Comparison of ENCODE assay signal across 9 cellular contexts in the genomic region with DNA sequence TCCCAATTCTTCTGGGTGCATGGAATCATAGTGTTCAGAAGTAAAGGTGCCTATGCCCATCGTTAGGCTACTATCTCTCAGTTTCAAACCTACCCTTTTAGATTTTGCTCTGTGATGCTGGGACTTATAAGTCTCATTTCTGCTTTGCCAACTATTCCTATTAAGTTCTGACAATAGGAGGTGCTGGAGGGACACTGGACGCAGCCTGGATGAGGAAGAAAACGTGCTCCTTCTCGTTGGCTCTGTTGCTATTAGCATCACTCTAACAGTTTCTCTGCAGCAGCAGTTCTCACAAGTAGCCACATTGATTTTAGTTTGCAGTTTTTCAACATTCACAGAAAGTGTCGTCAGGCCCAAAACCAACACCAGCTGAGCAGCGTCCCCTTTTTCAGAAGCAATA.
DNase-seq lines count a peak whose midpoint lies in the region; ATAC-seq and TF ChIP-seq lines count a peak whose summit lies in the region.
"Had no signal": no experiment of that assay in that cellular context is flagged by ENCODE, and none has a peak within 500 bp of the region (broad histone marks: within the 10 kb centered on the region; RNA-seq: fewer than 3 reads in every experiment).

No MANE protein-coding gene starts in this region.

- H3K27me3 ChIP-seq in gastrocnemius medialis: no peaks in the 10 kb centered on the region

- no peak for TF ChIP-seq POLR2A in gastrocnemius medialis (IDR thresholded peaks at IDR 0.05)

- TF ChIP-seq CTCF in WI38 (IDR thresholded peaks at IDR 0.05; ENCODE audit: low read depth, low read length): peak; percentile 70; the same call in 1 of the 2 replicates
- peak in 1 of 5 experiments; percentile 14 for TF ChIP-seq CTCF in gastrocnemius medialis (IDR thresholded peaks at IDR 0.05 in 4 of 5, conservative IDR thresholded peaks at IDR 0.05 in 1 of 5)

- ATAC-seq in GM19351 (IDR thresholded peaks at IDR 0.05; ENCODE audit: unreplicated experiment) (no peak), GM19328 (IDR thresholded peaks at IDR 0.05; ENCODE audit: unreplicated experiment) (no peak), gastrocnemius medialis (no peak), HG02763 (IDR thresholded peaks at IDR 0.05; ENCODE audit: unreplicated experiment) (no peak)

- no peaks in the 10 kb centered on the region for H3K4me1 ChIP-seq in gastrocnemius medialis

- H3K9me3 ChIP-seq in gastrocnemius medialis: no peaks in the 10 kb centered on the region

- H3K4me3 ChIP-seq in WI38 (ENCODE audit: low read depth, low read length) (no peak overlapping the region), gastrocnemius medialis (no peak overlapping the region)

- no peaks in the 10 kb centered on the region for H3K36me3 ChIP-seq in gastrocnemius medialis

- peak; percentile 38 for DNase-seq in 8988T
- DNase-seq in HT1080 (ENCODE audit: low read depth): peak; percentile 73
- DNase-seq in islet precursor cell: peak; percentile 64
- no peak for DNase-seq in gastrocnemius medialis
- DNase-seq: caudate nucleus had no signal

- in situ Hi-C loops in gastrocnemius medialis (cut with MboI; ENCODE audit: low sequenced_read_pairs in 4 of 4): no loop called here

- intact Hi-C loops in gastrocnemius medialis (cut with DNase I; ENCODE audit: low total_unique reads): no loop called here

- H3K27ac ChIP-seq in gastrocnemius medialis: no peak overlapping the region

Comparison
In these comparisons a context has a peak if more than half of its experiments do, and no peak if none do; other contexts are left out.
1. DNase-seq: peak in 8988T (single experiment), HT1080 (single experiment) and islet precursor cell (single experiment); none in gastrocnemius medialis (0 of 2).